ENCODE assay signal across 8 cellular contexts in the genomic region with DNA sequence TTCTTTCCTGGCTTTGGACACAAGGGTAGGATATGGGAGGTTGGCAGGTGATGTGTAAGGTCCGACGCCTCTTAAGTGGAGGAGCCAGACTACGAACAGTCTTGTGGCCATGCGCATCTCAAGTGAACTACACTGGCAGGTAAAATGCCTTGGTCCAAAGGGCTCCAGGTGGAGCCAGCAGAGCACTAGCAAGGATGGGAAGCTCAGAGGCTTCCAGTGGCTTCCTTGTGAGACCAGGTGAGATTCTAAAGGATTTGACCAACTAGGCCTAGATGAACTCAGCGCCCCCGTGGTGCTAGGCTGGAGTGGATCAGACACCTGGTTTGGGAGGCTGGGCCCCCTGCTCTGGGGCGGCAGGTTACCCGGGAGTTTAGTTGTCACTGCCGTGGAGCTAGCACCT. TPM values are rescaled to one million over a fixed set of nuclear protein-coding genes. Genes with fewer than 3 reads are reported as not detected.
DNase-seq lines count a peak whose midpoint lies in the region; ATAC-seq and TF ChIP-seq lines count a peak whose summit lies in the region.

No MANE protein-coding gene starts in this region.

- H3K4me1 Mint-ChIP-seq in brain = peaks cover 42% of the 10 kb centered on the region

- H3K27me3 ChIP-seq in right atrium auricular region = no peaks in the 10 kb centered on the region
- peaks cover 0 to 2% of the 10 kb centered on the region in 2 donors for H3K27me3 ChIP-seq in aorta (ENCODE audit: control insufficient read depth in 1 of 2, insufficient read depth in 2 of 2, low read length in 1 of 2)

- no peaks in the 10 kb centered on the region for H3K9me3 ChIP-seq in right atrium auricular region
- no peaks in the 10 kb centered on the region for H3K9me3 ChIP-seq in mesodermal cell (ENCODE audit: control insufficient read depth, low read length)
- H3K9me3 ChIP-seq in aorta (ENCODE audit: control insufficient read depth, low read length) = no peaks in the 10 kb centered on the region

- no peak for ATAC-seq in aorta (ENCODE audit: low FRiP score)
- ATAC-seq in HG03108 (IDR thresholded peaks at IDR 0.05; ENCODE audit: unreplicated experiment) = no peak

- intact Hi-C loops in cardiac septum (cut with DNase I) (no loop called here), aorta (cut with DNase I) (no loop called here)

- H3K27ac ChIP-seq in right atrium auricular region (peak overlapping the region; percentile 88 to 91), mesodermal cell (ENCODE audit: low read depth, low read length, severe bottlenecking) (no peak overlapping the region), aorta (ENCODE audit: low read depth in 1 of 2, low read length in 2 of 2) (peak overlapping the region in 1 of 2 donors; percentile 91)

- CTCF ChIA-PET in GM10248 (lab: Yijun Ruan, JAX) = interaction anchor here (0.9 to 1.6 kb wide), 2 partner anchors 17 to 19 kb away, joined by 3 read pairs; partner anchors contain the start of gene GFER

- H3K36me3 ChIP-seq in right atrium auricular region (peaks cover 26% of the 10 kb centered on the region), mesodermal cell (ENCODE audit: control insufficient read depth, insufficient read depth, low read length) (peaks cover 28% of the 10 kb centered on the region), aorta (ENCODE audit: control insufficient read depth in 1 of 2, insufficient read depth in 2 of 2, low read length in 1 of 2) (peaks cover 0 to 4% of the 10 kb centered on the region in 2 donors)

- H3K36me3 Mint-ChIP-seq in brain = peaks cover 32% of the 10 kb centered on the region

- POLR2A ChIA-PET in GM10248 (lab: Yijun Ruan, JAX) = interaction anchor here (0.9 to 2.5 kb wide), 10 partner anchors 8 to 189 kb away, joined by 3 to 24 read pairs (median 12); partner anchors contain the start of genes GFER, NOXO1, NUBP2 and SPSB3

- H3K4me3 Mint-ChIP-seq in brain = peak overlapping the region; percentile 93 to 98 (median 96)

- peaks cover 0 to 4% (median 0%) of the 10 kb centered on the region in 5 experiments for H3K9me3 Mint-ChIP-seq in brain

- TF ChIP-seq CTCF in right atrium auricular region (IDR thresholded peaks at IDR 0.05) (no peak), brain (conservative IDR thresholded peaks at IDR 0.05) (no peak), GM10248 (IDR thresholded peaks at IDR 0.05; ENCODE audit: control extremely low read depth, extremely low read depth, low read depth, missing control alignments) (no peak)

- WGBS in mesodermal cell (ENCODE audit: insufficient coverage in 2 of 2), 2 experiments = 67 to 70% methylated on average over 9 of the region's 9 CpGs
- 59 to 62% methylated on average over 9 of the region's 9 CpGs for WGBS in aorta, 2 donors

- no peak for DNase-seq in right atrium auricular region (ENCODE audit: low spot score)
- DNase-seq in cardiac septum (ENCODE audit: low spot score) = no peak
- no peak for DNase-seq in aorta
- DNase-seq in activated effector memory CD4-positive, alpha-beta T cell treated with anti-CD3 and anti-CD28 coated beads, Interleukin-2, amount 50 U/mL, for 16 hours = no peak
- DNase-seq in GM10248 (ENCODE audit: extremely low spot score) = no peak

- peak overlapping the region; percentile 91 to 98 (median 94) for H3K27ac Mint-ChIP-seq in brain

- peaks cover 3% of the 10 kb centered on the region for H3K27me3 Mint-ChIP-seq in brain

- H3K4me3 ChIP-seq in right atrium auricular region (peak overlapping the region; percentile 74 to 80), mesodermal cell (ENCODE audit: extremely low read depth, insufficient read depth, low read length, poor library complexity, severe bottlenecking) (peak overlapping the region; percentile 96), aorta (ENCODE audit: low read length in 2 of 2) (peak overlapping the region; percentile 70 to 78)

- peaks cover 0 to 38% of the 10 kb centered on the region in 2 donors for H3K4me1 ChIP-seq in right atrium auricular region
- H3K4me1 ChIP-seq in mesodermal cell (ENCODE audit: control insufficient read depth, insufficient read depth, low read length, poor library complexity, severe bottlenecking) = peaks cover 25% of the 10 kb centered on the region
- H3K4me1 ChIP-seq in aorta (ENCODE audit: control insufficient read depth in 1 of 2, insufficient read depth in 2 of 2, low read length in 2 of 2) = no peaks in the 10 kb centered on the region

RNA-seq across cellular contexts. Expression of gene RPS2, which starts 1.0 kb away (rescaled TPM):
- total RNA-seq in right atrium auricular region (1,000 to 10,000 TPM in 1 of 2 donors, 100 to 1,000 TPM in 1; 782 to 1,247 TPM), cardiac septum (702 TPM), aorta (1,000 to 10,000 TPM; 1,132 to 1,263 TPM)
- polyA plus RNA-seq in brain (ENCODE audit: insufficient read depth, low read depth, low replicate concordance) (3,590 TPM), aorta (1,000 to 10,000 TPM; 1,596 to 2,049 TPM)
- 4,652 TPM for polyA plus RNA-seq in mesodermal cell (2013, experiment 1 of 2)
- polyA plus RNA-seq in mesodermal cell (2013, experiment 2 of 2) = 4,125 TPM

RNA-seq across cellular contexts. Expression of gene RNF151, which starts 1.0 kb away (rescaled TPM):
- not detected for total RNA-seq in right atrium auricular region
- not detected for total RNA-seq in cardiac septum
- polyA plus RNA-seq in brain (ENCODE audit: insufficient read depth, low read depth, low replicate concordance) = not detected
- not detected for polyA plus RNA-seq in mesodermal cell (2013, experiment 1 of 2)
- polyA plus RNA-seq in mesodermal cell (2013, experiment 2 of 2) = not detected
- total RNA-seq in aorta = not detected
- polyA plus RNA-seq in aorta = not detected

RNA-seq across cellular contexts. Expression of gene TBL3, which starts 6.2 kb away (rescaled TPM):
- total RNA-seq in right atrium auricular region (10 to 100 TPM; 22.4 to 35.6 TPM), cardiac septum (18.3 TPM), aorta (10 to 100 TPM; 16.1 to 19.8 TPM)
- polyA plus RNA-seq in brain (ENCODE audit: insufficient read depth, low read depth, low replicate concordance) (82.7 TPM), aorta (10 to 100 TPM; 14.9 to 85.5 TPM)
- 43.3 TPM for polyA plus RNA-seq in mesodermal cell (2013, experiment 1 of 2)
- polyA plus RNA-seq in mesodermal cell (2013, experiment 2 of 2) = 37.3 TPM

RNA-seq across cellular contexts. Expression of gene NDUFB10, which starts 6.3 kb away (rescaled TPM):
- total RNA-seq in right atrium auricular region (1,000 to 10,000 TPM in 1 of 2 donors, 100 to 1,000 TPM in 1; 583 to 1,046 TPM), cardiac septum (390 TPM), aorta (10 to 100 TPM; 80.5 to 88.1 TPM)
- polyA plus RNA-seq in brain (ENCODE audit: insufficient read depth, low read depth, low replicate concordance) (281 TPM), aorta (100 to 1,000 TPM; 178 to 268 TPM)
- 179 TPM for polyA plus RNA-seq in mesodermal cell (2013, experiment 1 of 2)
- polyA plus RNA-seq in mesodermal cell (2013, experiment 2 of 2) = 167 TPM

RNA-seq across cellular contexts. Expression of gene RPL3L, which starts 11.1 kb away (rescaled TPM):
- total RNA-seq in right atrium auricular region (10 to 100 TPM; 12.3 to 74.0 TPM), cardiac septum (202 TPM), aorta (not detected)
- polyA plus RNA-seq in brain (ENCODE audit: insufficient read depth, low read depth, low replicate concordance) (not detected), aorta (not detected)
- 0.26 TPM for polyA plus RNA-seq in mesodermal cell (2013, experiment 1 of 2)
- 0.15 TPM for polyA plus RNA-seq in mesodermal cell (2013, experiment 2 of 2)
